14 cellular contexts compared by ENCODE assay signal in the genomic region with DNA sequence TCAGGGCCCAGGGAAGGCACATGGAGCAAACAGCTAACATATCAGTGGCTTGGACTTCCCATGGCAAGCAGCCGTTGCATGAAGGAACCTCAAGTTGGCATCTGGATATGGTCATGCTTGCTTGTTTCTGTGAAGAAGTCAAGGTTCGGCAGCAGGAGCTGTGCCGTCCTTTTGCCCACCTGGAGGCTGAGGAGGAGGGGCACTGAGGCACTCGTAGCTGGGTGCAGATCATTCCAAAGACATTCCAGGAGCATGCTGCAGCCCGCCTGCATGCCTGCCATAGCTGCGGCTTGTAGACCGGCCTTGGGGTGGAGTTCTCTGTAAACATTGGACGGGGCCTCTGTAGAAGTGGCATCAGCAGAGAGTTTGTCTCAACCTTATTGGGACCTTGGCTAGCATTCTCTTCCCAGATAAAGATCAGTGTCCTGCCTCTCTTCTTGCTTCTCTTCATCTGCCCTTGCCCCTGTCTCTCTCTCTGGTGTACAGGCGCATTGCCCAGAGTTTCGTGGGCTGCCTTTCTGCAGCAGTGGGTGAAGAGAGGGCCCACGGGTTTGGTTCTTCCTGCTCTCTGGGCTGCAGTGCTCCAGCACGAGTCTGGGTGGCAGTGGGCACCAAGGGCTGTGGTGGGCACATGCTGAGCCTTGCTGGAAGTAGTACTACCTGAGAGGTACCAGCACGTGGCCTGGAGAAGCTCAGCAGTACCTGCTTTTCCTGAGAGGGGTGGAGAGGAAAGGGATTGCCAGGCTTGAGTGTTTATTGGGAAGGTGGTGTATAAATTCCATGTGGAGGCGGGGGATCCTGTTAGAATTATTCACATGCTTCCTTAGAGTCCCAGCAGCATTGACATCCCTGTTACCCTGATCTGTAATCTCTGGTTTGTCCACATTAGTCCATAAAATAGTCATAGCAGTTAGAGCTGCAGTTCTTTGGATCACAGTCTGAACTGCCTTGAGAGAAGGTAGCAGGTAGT. TPM values are rescaled to one million over a fixed set of nuclear protein-coding genes. Genes with fewer than 3 reads are reported as not detected.
DNase-seq lines count a peak whose midpoint lies in the region; ATAC-seq, FAIRE-seq and TF ChIP-seq lines count a peak whose summit lies in the region.
"Had no signal": no experiment of that assay in that cellular context is flagged by ENCODE, and none has a peak within 500 bp of the region (broad histone marks: within the 10 kb centered on the region; RNA-seq: fewer than 3 reads in every experiment).

No MANE protein-coding gene starts in this region.

- dilution Hi-C loops in keratinocyte (cut with MboI; ENCODE audit: extremely low pct_ligation_motif_present, low sequenced_read_pairs) = no loop called here

- H3K4me3 Mint-ChIP-seq in HFFc6 (peak overlapping the region; percentile 3; the same call in 1 of the 2 replicates), astrocyte (ENCODE audit: unreplicated experiment) (no peak overlapping the region), type B pancreatic cell (no peak overlapping the region)
- H3K4me3 Mint-ChIP-seq: activated B cell treated with CpG ODN at 0.5 μM for 24 hours had no signal

- peaks cover 3% of the 10 kb centered on the region for H3K27me3 Mint-ChIP-seq in HFFc6 (ENCODE audit: insufficient read depth)
- H3K27me3 Mint-ChIP-seq in astrocyte (ENCODE audit: low read depth, unreplicated experiment) = peaks cover 12% of the 10 kb centered on the region
- no peaks in the 10 kb centered on the region for H3K27me3 Mint-ChIP-seq in type B pancreatic cell
- H3K27me3 Mint-ChIP-seq: activated B cell treated with CpG ODN at 0.5 μM for 24 hours had no signal

- no peaks in the 10 kb centered on the region for H3K9me3 Mint-ChIP-seq in HFFc6
- peaks cover 2% of the 10 kb centered on the region for H3K9me3 Mint-ChIP-seq in astrocyte (ENCODE audit: unreplicated experiment)
- H3K9me3 Mint-ChIP-seq in type B pancreatic cell = no peaks in the 10 kb centered on the region
- H3K9me3 Mint-ChIP-seq: activated B cell treated with CpG ODN at 0.5 μM for 24 hours had no signal

- FAIRE-seq in astrocyte (lab: Jason Lieb, UNC) = peak; percentile 71
- peak; percentile 99 for FAIRE-seq in keratinocyte (lab: Jason Lieb, UNC)

- H3K36me3 Mint-ChIP-seq in HFFc6 (ENCODE audit: low read depth) (no peaks in the 10 kb centered on the region), astrocyte (ENCODE audit: low read depth, unreplicated experiment) (peaks cover 19% of the 10 kb centered on the region), type B pancreatic cell (no peaks in the 10 kb centered on the region)

- H3K9ac ChIP-seq in astrocyte (ENCODE audit: low read length) (no peak overlapping the region), keratinocyte (ENCODE audit: control insufficient read depth, extremely low read depth, insufficient read depth, low read length) (peak overlapping the region; percentile 64)

- no peaks in the 10 kb centered on the region for H3K79me2 ChIP-seq in astrocyte (ENCODE audit: insufficient read depth, low read length)
- peaks cover 3% of the 10 kb centered on the region for H3K79me2 ChIP-seq in keratinocyte (ENCODE audit: control insufficient read depth, insufficient read depth, low read length)

- H2AFZ ChIP-seq in astrocyte (ENCODE audit: low read depth, low read length) = no peak overlapping the region
- peak overlapping the region; percentile 39 for H2AFZ ChIP-seq in keratinocyte (ENCODE audit: control insufficient read depth, low read length)

- H3K4me1 Mint-ChIP-seq in HFFc6 (ENCODE audit: low read depth) (peaks cover 26% of the 10 kb centered on the region), astrocyte (ENCODE audit: low read depth, unreplicated experiment) (peaks cover 24% of the 10 kb centered on the region), type B pancreatic cell (ENCODE audit: unreplicated experiment) (peaks cover 26% of the 10 kb centered on the region)

- H3K27ac ChIP-seq in astrocyte (ENCODE audit: low read depth, low read length) = no peak overlapping the region
- H3K27ac ChIP-seq in keratinocyte (ENCODE audit: control insufficient read depth, insufficient read depth, low read length) = peak overlapping the region; percentile 84
- H3K27ac ChIP-seq: adrenal gland, heart left ventricle had no signal

- no peak; the same call in 1 of the 2 replicates for TF ChIP-seq CTCF in HFFc6 (IDR thresholded peaks at IDR 0.05)
- no peak for TF ChIP-seq CTCF in astrocyte (IDR thresholded peaks at IDR 0.05; ENCODE audit: insufficient read depth, low read depth, low read length)
- TF ChIP-seq CTCF in keratinocyte (optimal IDR thresholded peaks at IDR 0.05 in 1 of 3, IDR thresholded peaks at IDR 0.05 in 1 of 3, conservative IDR thresholded peaks at IDR 0.05 in 1 of 3; ENCODE audit: extremely low read depth in 1 of 3, insufficient read depth in 2 of 3, low read length in 3 of 3) = no peak
- TF ChIP-seq CTCF in type B pancreatic cell (conservative IDR thresholded peaks at IDR 0.05) = no peak
- TF ChIP-seq CTCF in GM13976 (IDR thresholded peaks at IDR 0.05; ENCODE audit: borderline replicate concordance, control extremely low read depth, extremely low read depth, insufficient read depth, missing control alignments) = no peak

- H3K4me2 ChIP-seq in astrocyte (ENCODE audit: low read length) (peak overlapping the region; percentile 32), keratinocyte (ENCODE audit: control insufficient read depth, extremely low read depth, insufficient read depth, low read depth, low read length) (peak overlapping the region; percentile 43)

- H3K27ac Mint-ChIP-seq in HFFc6 = peak overlapping the region; percentile 57; the same call in 1 of the 2 replicates
- H3K27ac Mint-ChIP-seq in astrocyte (ENCODE audit: unreplicated experiment) = peak overlapping the region; percentile 53
- H3K27ac Mint-ChIP-seq in type B pancreatic cell = peak overlapping the region; percentile 48
- H3K27ac Mint-ChIP-seq: activated B cell treated with CpG ODN at 0.5 μM for 24 hours had no signal

- H3K9me3 ChIP-seq in astrocyte (ENCODE audit: insufficient read depth, low read depth, low read length) (no peaks in the 10 kb centered on the region), keratinocyte (ENCODE audit: control insufficient read depth, low read depth, low read length) (no peaks in the 10 kb centered on the region)
- H3K9me3 ChIP-seq: adrenal gland, heart left ventricle had no signal

- no peaks in the 10 kb centered on the region for H3K9me1 ChIP-seq in keratinocyte (ENCODE audit: control insufficient read depth, extremely low read depth, insufficient read depth, low read length)

- H4K20me1 ChIP-seq in astrocyte (ENCODE audit: insufficient read depth, low read length) (no peaks in the 10 kb centered on the region), keratinocyte (ENCODE audit: control insufficient read depth, extremely low read depth, insufficient read depth, low read length) (no peaks in the 10 kb centered on the region)

- DNase-seq in HFFc6 (peak; percentile 62), astrocyte (ENCODE audit: low read depth) (peak; percentile 79), keratinocyte (ENCODE audit: low read depth, low spot score) (peak; percentile 89), type B pancreatic cell (ENCODE audit: extremely low spot score, unreplicated experiment) (no peak), GM13976 (ENCODE audit: low spot score) (no peak)
- no peak for DNase-seq in activated T-cell treated with anti-CD3 and anti-CD28 coated beads, Interleukin-2, amount 50 U/mL, for 48 hours
- DNase-seq: activated B cell treated with CpG ODN at 0.5 μM for 24 hours, adrenal gland, heart left ventricle, NCI-H1092 treated with DMSO at 0.1 percent for 48 hours, NCI-H510A, right cardiac atrium had no signal

- H3K4me1 ChIP-seq in astrocyte (ENCODE audit: insufficient read depth, low read length) (peaks cover 15% of the 10 kb centered on the region), keratinocyte (ENCODE audit: control insufficient read depth, extremely low read depth, insufficient read depth, low read length) (peaks cover 33% of the 10 kb centered on the region)

- in situ Hi-C loops in GM13976 (cut with MboI; ENCODE audit: low sequenced_read_pairs, unreplicated experiment) = loop anchor here (10.0 kb wide), 1 partner anchor 221 kb away; no protein-coding TSS in a partner anchor

- H3K27me3 ChIP-seq in astrocyte (ENCODE audit: insufficient read depth, low read length) (no peaks in the 10 kb centered on the region), keratinocyte (ENCODE audit: control insufficient read depth, extremely low read depth, insufficient read depth, low read length) (no peaks in the 10 kb centered on the region)
- H3K27me3 ChIP-seq: adrenal gland, heart left ventricle had no signal

- no peak for ATAC-seq in activated CD4-positive, CD25-positive, alpha-beta regulatory T cell treated with anti-CD3 and anti-CD28 coated beads, Interleukin-2, amount 50 U/mL, for 24 hours
- no peak for ATAC-seq in HG03565 (IDR thresholded peaks at IDR 0.05; ENCODE audit: unreplicated experiment)

- H3K36me3 ChIP-seq in astrocyte (ENCODE audit: insufficient read depth, low read length) (no peaks in the 10 kb centered on the region), keratinocyte (ENCODE audit: control insufficient read depth in 2 of 2, extremely low read depth in 1 of 2, insufficient read depth in 2 of 2, low read length in 2 of 2) (peaks cover 2% of the 10 kb centered on the region in 2 experiments)
- H3K36me3 ChIP-seq: adrenal gland, heart left ventricle had no signal

- H3K4me3 ChIP-seq in astrocyte (ENCODE audit: insufficient read depth, low read depth, low read length) (no peak overlapping the region), keratinocyte (ENCODE audit: control insufficient read depth in 2 of 3, extremely low read depth in 1 of 3, insufficient read depth in 2 of 3, low read depth in 1 of 3, low read length in 3 of 3) (peak overlapping the region in 1 of 3 experiments; percentile 1)
- H3K4me3 ChIP-seq: adrenal gland, heart left ventricle had no signal

RNA-seq across cellular contexts. Expression of gene CHCHD6, which starts 49.4 kb away (rescaled TPM):
- total RNA-seq in HFFc6 (2021; fragmentation: NEBNext Ultra II Directional; extraction: Animal tissue kit (Norgen Biotek cat#: 25700)) = 10 to 100 TPM; 18.6 to 22.9 (median 19.9) TPM
- total RNA-seq in astrocyte = 21.1 TPM in 2 replicates
- polyA plus RNA-seq in keratinocyte = 20.6 to 23.7 TPM (median 21.7 TPM) in 3 replicates
- polyA plus RNA-seq in keratinocyte (2011; ENCODE audit: low read depth) = 6.1 TPM
- 13.5 and 25.9 TPM in 2 replicates for polyA plus RNA-seq in keratinocyte (2011; cell fraction: cytosol; rRNA removed)
- polyA plus RNA-seq in keratinocyte (2011; cell fraction: nucleus; rRNA removed) = 10.4 and 14.8 TPM in 2 replicates
- polyA plus RNA-seq in keratinocyte (2012; ENCODE audit: low replicate concordance) = 14.3 and 25.8 TPM in 2 replicates
- 5.5 to 9.0 TPM (median 6.1 TPM) in 3 replicates for polyA minus RNA-seq in keratinocyte
- polyA minus RNA-seq in keratinocyte (2011; cell fraction: cytosol; rRNA and poly(A)+ RNA removed) = 14.6 TPM
- 9.2 and 9.3 TPM in 2 replicates for polyA minus RNA-seq in keratinocyte (2011; cell fraction: nucleus; rRNA and poly(A)+ RNA removed)
- total RNA-seq in type B pancreatic cell (ENCODE audit: low replicate concordance) = 9.9 and 17.5 TPM in 2 replicates

Comparison
In these comparisons a context has a peak if more than half of its experiments do, and no peak if none do; other contexts are left out.
1. DNase-seq: peak in HFFc6 (single experiment), astrocyte (single experiment) and keratinocyte (single experiment); none in type B pancreatic cell (single experiment), GM13976 (single experiment) and activated T-cell treated with anti-CD3 and anti-CD28 coated beads, Interleukin-2, amount 50 U/mL, for 48 hours (0 of 2).
2. Peak in every context shown above with its lines, with median percentiles within 50 percentile points of each other: H3K27ac Mint-ChIP-seq.